30 cellular contexts compared by ENCODE assay signal in the genomic region with DNA sequence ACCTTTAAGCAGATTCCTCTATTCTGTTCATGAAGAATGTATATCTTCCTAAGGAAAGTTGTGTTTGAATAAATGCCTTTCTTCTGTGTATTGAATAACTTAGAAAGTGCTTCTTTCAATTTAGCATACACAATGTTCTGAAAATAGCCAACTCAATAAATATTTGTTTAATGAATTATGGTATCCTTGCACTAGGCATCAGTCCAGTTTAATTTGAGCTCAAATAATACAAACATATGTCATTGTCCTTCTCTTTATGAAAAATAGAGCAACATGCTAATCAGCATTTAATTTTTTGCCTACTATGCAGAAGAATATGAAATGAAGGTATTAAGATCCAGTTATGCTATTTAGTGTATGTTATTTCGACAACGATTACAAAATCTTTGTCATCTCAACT.
"Had no signal": no experiment of that assay in that cellular context is flagged by ENCODE, and none has a peak within 500 bp of the region (broad histone marks: within the 10 kb centered on the region; RNA-seq: fewer than 3 reads in every experiment).

No MANE protein-coding gene starts in this region.

- H3K4me3 ChIP-seq: esophagus muscularis mucosa, gastrocnemius medialis, heart left ventricle had no signal

- H3K36me3 ChIP-seq: brain microvascular endothelial cell, esophagus muscularis mucosa, gastrocnemius medialis, heart left ventricle had no signal

- H3K4me1 ChIP-seq: esophagus muscularis mucosa, foreskin keratinocyte, gastrocnemius medialis, heart left ventricle had no signal

- FAIRE-seq: astrocyte, bronchial epithelial cell, colon had no signal

- H3K27me3 ChIP-seq: brain microvascular endothelial cell, esophagus muscularis mucosa, foreskin keratinocyte, gastrocnemius medialis, heart left ventricle had no signal

- H3K27ac ChIP-seq: brain microvascular endothelial cell, esophagus muscularis mucosa, foreskin keratinocyte, gastrocnemius medialis, heart left ventricle had no signal

- H3K9me3 ChIP-seq: esophagus muscularis mucosa, gastrocnemius medialis, heart left ventricle had no signal

- DNase-seq: activated CD4-positive, alpha-beta memory T cell treated with anti-CD3 and anti-CD28 coated beads, Interleukin-2, amount 10 ng/mL, durations not matched to agents 7 days and 5 days; activated CD4-positive, alpha-beta T cell treated with anti-CD3 and anti-CD28 coated beads for 1 hour; activated CD4-positive, alpha-beta T cell treated with anti-CD3 and anti-CD28 coated beads for 4 hours; activated CD4-positive, alpha-beta T cell treated with anti-CD3 and anti-CD28 coated beads, Interleukin-2, amount 10 ng/mL, durations not matched to agents 7 days and 5 days; activated CD4-positive, alpha-beta T cell treated with anti-CD3 and anti-CD28 coated beads, Interleukin-2, amount 50 U/mL, for 4 hours; activated CD8-positive, alpha-beta memory T cell treated with anti-CD3 and anti-CD28 coated beads, Interleukin-2, amount 50 U/mL, for 48 hours; activated effector memory CD4-positive, alpha-beta T cell treated with Interleukin-2 at 50 U/mL for 16 hours; activated gamma-delta T cell treated with Interleukin-2 at 50 U/mL for 16 hours; activated naive CD4-positive, alpha-beta T cell treated with anti-CD3 and anti-CD28 coated beads, Interleukin-2, amount 50 U/mL, for 16 hours; activated naive CD4-positive, alpha-beta T cell treated with Interleukin-2 at 50 U/mL for 16 hours; activated T-cell treated with anti-CD3 and anti-CD28 coated beads for 4 hours; activated T-cell treated with anti-CD3 and anti-CD28 coated beads, Interleukin-2, amount 50 U/mL, for 24 hours; activated T-cell treated with anti-CD3 and anti-CD28 coated beads, Interleukin-2, amount 50 U/mL, for 72 hours; amniotic stem cell; anterior cingulate cortex; brain microvascular endothelial cell; cortex of kidney; dermis blood vessel endothelial cell; effector CD4-positive, alpha-beta T cell; effector memory CD8-positive, alpha-beta T cell; erythroblast; foreskin keratinocyte; gastrocnemius medialis; glutamatergic neuron; heart left ventricle; T-helper 2 cell had no signal
